In genomic region chr12:122437656-122438121, GRCh38 we compare ENCODE assay signal across 9 cellular contexts. TPM values are rescaled to one million over a fixed set of nuclear protein-coding genes. Genes with fewer than 3 reads are reported as not detected.
DNase-seq lines count a peak whose midpoint lies in the region; ATAC-seq and TF ChIP-seq lines count a peak whose summit lies in the region.
"Had no signal": no experiment of that assay in that cellular context is flagged by ENCODE, and none has a peak within 500 bp of the region (broad histone marks: within the 10 kb centered on the region; RNA-seq: fewer than 3 reads in every experiment).

No MANE protein-coding gene starts in this region.

- H3K4me2 ChIP-seq in H9 (ENCODE audit: insufficient read depth, insufficient read length, low read length) = no peak overlapping the region

- no peaks in the 10 kb centered on the region for H3K23me2 ChIP-seq in H9 (ENCODE audit: insufficient read length, low read depth, low read length, poor library complexity, severe bottlenecking)

- H3K23ac ChIP-seq in H9 (ENCODE audit: insufficient read length, low read depth, low read length) = no peak overlapping the region

- H3T11ph ChIP-seq in H9 (ENCODE audit: low read length) = no peak overlapping the region

- no peak overlapping the region for H2BK15ac ChIP-seq in H9 (ENCODE audit: low read depth, low read length)

- H3K4me1 ChIP-seq in gastroesophageal sphincter (peaks cover 0 to 13% (median 0%) of the 10 kb centered on the region in 3 donors), H9 (ENCODE audit: insufficient read depth, low read length) (no peaks in the 10 kb centered on the region; the same call in 1 of the 2 replicates)

- no peak overlapping the region for H3K9ac ChIP-seq in H9 (ENCODE audit: extremely low read depth, insufficient read length, low read length)

- no peak for TF ChIP-seq POLR2A in gastroesophageal sphincter (IDR thresholded peaks at IDR 0.05)

- no peaks in the 10 kb centered on the region for H4K20me1 ChIP-seq in H9 (ENCODE audit: control insufficient read depth, insufficient read depth, insufficient read length)

- no peak overlapping the region for H4K91ac ChIP-seq in H9 (ENCODE audit: insufficient read length, low read depth, low read length)

- H3K14ac ChIP-seq in H9 (ENCODE audit: insufficient read depth, low read length) = no peak overlapping the region

- H3K79me1 ChIP-seq in H9 (ENCODE audit: insufficient read depth, low read depth, low read length, poor library complexity, severe bottlenecking) = no peaks in the 10 kb centered on the region

- H3K56ac ChIP-seq in H9 (ENCODE audit: insufficient read length, low read depth, low read length) = no peak overlapping the region

- no peak overlapping the region for H2BK20ac ChIP-seq in H9 (ENCODE audit: low read depth, low read length, poor library complexity, severe bottlenecking)

- no peak overlapping the region for H2AFZ ChIP-seq in H9 (ENCODE audit: low read length)

- WGBS in gastroesophageal sphincter (ENCODE audit: low coverage in 1 of 2), 2 donors = 17% methylated on average over 2 of the region's 8 CpGs; no CpG with 5 or more reads in 1 of the 2 donors
- WGBS in H9 (ENCODE audit: extremely low coverage, insufficient read length, low lambda C conversion rate) = no CpG with 5 or more reads among the region's 8 CpGs

- H2BK12ac ChIP-seq in H9 (ENCODE audit: insufficient read length, low read depth, low read length) = no peak overlapping the region

- no peak overlapping the region for H4K8ac ChIP-seq in H9 (replicated peaks; ENCODE audit: insufficient read length, low read depth, low read length)

- ATAC-seq in gastroesophageal sphincter = peak; percentile 92
- no peak for ATAC-seq in GM18867 (IDR thresholded peaks at IDR 0.05; ENCODE audit: unreplicated experiment)
- ATAC-seq: stimulated activated naive CD8-positive, alpha-beta T cell treated with anti-CD3 and anti-CD28 coated beads, Interleukin-15, amount 100 ng/mL, for 72 hours had no signal

- no peak overlapping the region for H2BK5ac ChIP-seq in H9 (ENCODE audit: insufficient read length, low read length)

- no peak overlapping the region for H3K27ac Mint-ChIP-seq in H9
- H3K27ac Mint-ChIP-seq: stimulated activated naive CD8-positive, alpha-beta T cell treated with anti-CD3 and anti-CD28 coated beads, Interleukin-15, amount 100 ng/mL, for 72 hours had no signal

- no peak overlapping the region for H3K18ac ChIP-seq in H9 (ENCODE audit: insufficient read length, low read depth, low read length)

- no peak overlapping the region for H4K5ac ChIP-seq in H9 (ENCODE audit: insufficient read length, low read depth, low read length)

- no peaks in the 10 kb centered on the region for H3K79me2 ChIP-seq in H9 (ENCODE audit: insufficient read depth, low read length)

- H2AK5ac ChIP-seq in H9 (ENCODE audit: insufficient read length, low read length) = no peak overlapping the region

- no peak overlapping the region for H3K4me3 ChIP-seq in gastroesophageal sphincter

- no peak for TF ChIP-seq EP300 in gastroesophageal sphincter (IDR thresholded peaks at IDR 0.05)

- H3K9me3 ChIP-seq in gastroesophageal sphincter = no peaks in the 10 kb centered on the region
- no peaks in the 10 kb centered on the region for H3K9me3 ChIP-seq in H9 (ENCODE audit: control insufficient read depth, low read depth, low read length)

- H3K4me1 Mint-ChIP-seq in H9 = no peaks in the 10 kb centered on the region
- H3K4me1 Mint-ChIP-seq: stimulated activated naive CD8-positive, alpha-beta T cell treated with anti-CD3 and anti-CD28 coated beads, Interleukin-15, amount 100 ng/mL, for 72 hours had no signal

- DNase-seq in GM03348 (ENCODE audit: low spot score) (peak; percentile 90), RPMI8226 (peak; percentile 41), retina (peak; percentile 18), NCI-H187 treated with DMSO at 0.1 percent for 48 hours (lab: John Stamatoyannopoulos, UW) (no peak), H9 (no peak)
- no peak for DNase-seq in stimulated activated naive CD4-positive, alpha-beta T cell treated with Interleukin-2 at 50 U/mL for 16 hours (lab: John Stamatoyannopoulos, UW)
- DNase-seq: stimulated activated naive CD8-positive, alpha-beta T cell treated with anti-CD3 and anti-CD28 coated beads, Interleukin-15, amount 100 ng/mL, for 72 hours had no signal

- H2BK120ac ChIP-seq in H9 (ENCODE audit: low read depth, low read length, poor library complexity, severe bottlenecking) = no peak overlapping the region

- TF ChIP-seq CTCF in gastroesophageal sphincter (IDR thresholded peaks at IDR 0.05) = no peak
- TF ChIP-seq CTCF in H9 (conservative IDR thresholded peaks at IDR 0.05) = no peak

- H3K27ac ChIP-seq in gastroesophageal sphincter (peak overlapping the region in 3 of 4 donors; percentile 3 to 66 (median 62)), H9 (ENCODE audit: insufficient read length, low read depth, low read length) (no peak overlapping the region)

- H3K27me3 Mint-ChIP-seq in H9 (ENCODE audit: low read depth) = no peaks in the 10 kb centered on the region
- H3K27me3 Mint-ChIP-seq: stimulated activated naive CD8-positive, alpha-beta T cell treated with anti-CD3 and anti-CD28 coated beads, Interleukin-15, amount 100 ng/mL, for 72 hours had no signal

- H3K4me3 Mint-ChIP-seq in H9 = no peak overlapping the region
- H3K4me3 Mint-ChIP-seq: stimulated activated naive CD8-positive, alpha-beta T cell treated with anti-CD3 and anti-CD28 coated beads, Interleukin-15, amount 100 ng/mL, for 72 hours had no signal

- H3K27me3 ChIP-seq in gastroesophageal sphincter = no peaks in the 10 kb centered on the region
- H3K27me3 ChIP-seq in H9 (ENCODE audit: insufficient read depth, low read length) = no peaks in the 10 kb centered on the region

- H3K36me3 Mint-ChIP-seq in H9 (ENCODE audit: insufficient read depth in 1 of 3, low read depth in 3 of 3) = no peaks in the 10 kb centered on the region

- H3K9me3 Mint-ChIP-seq in H9 = no peaks in the 10 kb centered on the region
- H3K9me3 Mint-ChIP-seq: stimulated activated naive CD8-positive, alpha-beta T cell treated with anti-CD3 and anti-CD28 coated beads, Interleukin-15, amount 100 ng/mL, for 72 hours had no signal

- H3K36me3 ChIP-seq in gastroesophageal sphincter = no peaks in the 10 kb centered on the region

- H3K4ac ChIP-seq in H9 (ENCODE audit: low read depth, low read length) = no peak overlapping the region

RNA-seq across cellular contexts. Expression of gene CLIP1, which starts 15.2 kb away (rescaled TPM):
- total RNA-seq in gastroesophageal sphincter (100 to 1,000 TPM; 186 to 272 (median 208) TPM), H9 (2021) (20.1 and 23.6 TPM in 2 replicates)

Comparison
In these comparisons a context has a peak if more than half of its experiments do, and no peak if none do; other contexts are left out.
1. DNase-seq: peak in GM03348 (single experiment), RPMI8226 (single experiment) and retina (single experiment); none in NCI-H187 treated with DMSO at 0.1 percent for 48 hours (single experiment), H9 (single experiment) and stimulated activated naive CD4-positive, alpha-beta T cell treated with Interleukin-2 at 50 U/mL for 16 hours (single experiment).